ENCODE assay signal across 31 cellular contexts in genomic region chr5:68161156-68161555, GRCh38.
"Had no signal": no experiment of that assay in that cellular context is flagged by ENCODE, and none has a peak within 500 bp of the region (broad histone marks: within the 10 kb centered on the region; RNA-seq: fewer than 3 reads in every experiment).

No MANE protein-coding gene starts in this region.

- H3K4me1 ChIP-seq: SJSA1 had no signal

- H3K9me3 Mint-ChIP-seq: activated CD4-positive, alpha-beta T cell treated with anti-CD3 and anti-CD28 coated beads, Interleukin-2, amount 10 ng/mL, durations not matched to agents 24 days and 14 days; activated CD8-positive, alpha-beta T cell treated with anti-CD3 and anti-CD28 coated beads for 36 hours; activated naive CD8-positive, alpha-beta T cell treated with anti-CD3 and anti-CD28 coated beads for 36 hours; activated T-helper 17 cell treated with anti-CD3 and anti-CD28 coated beads, Interleukin-2, amount 50 U/mL, for 72 hours; T-cell had no signal

- ATAC-seq: activated CD8-positive, alpha-beta T cell treated with anti-CD3 and anti-CD28 coated beads for 36 hours; activated T-cell treated with anti-CD3 and anti-CD28 coated beads, Interleukin-2, amount 50 U/mL, for 72 hours; activated T-helper 17 cell treated with anti-CD3 and anti-CD28 coated beads, Interleukin-2, amount 50 U/mL, for 72 hours; Panc1; SK-N-SH treated with all-trans-retinoic acid at 6 μM for 48 hours; T-cell; T-helper 17 cell had no signal

- H3K27me3 ChIP-seq: brain microvascular endothelial cell, SJSA1 had no signal

- DNase-seq: activated CD4-positive, alpha-beta T cell treated with anti-CD3 and anti-CD28 coated beads, Interleukin-2, amount 10 ng/mL, durations not matched to agents 24 days and 14 days; activated CD4-positive, alpha-beta T cell treated with anti-CD3 and anti-CD28 coated beads, Interleukin-2, amount 50 U/mL, for 4 hours; activated CD8-positive, alpha-beta T cell treated with anti-CD3 and anti-CD28 coated beads for 36 hours; activated effector memory CD4-positive, alpha-beta T cell treated with anti-CD3 and anti-CD28 coated beads, Interleukin-2, amount 50 U/mL, for 16 hours; activated naive CD4-positive, alpha-beta T cell; activated naive CD4-positive, alpha-beta T cell treated with anti-CD3 and anti-CD28 coated beads, Interleukin-2, amount 50 U/mL, for 16 hours; activated naive CD8-positive, alpha-beta T cell treated with anti-CD3 and anti-CD28 coated beads for 36 hours; activated T-cell treated with anti-CD3 and anti-CD28 coated beads, Interleukin-2, amount 50 U/mL, for 1 hour; activated T-cell treated with anti-CD3 and anti-CD28 coated beads, Interleukin-2, amount 50 U/mL, for 72 hours; amniotic stem cell; aorta; brain microvascular endothelial cell; central memory CD4-positive, alpha-beta T cell; KG1; MM.1S; MV-4-11; NCI-H1092 treated with DMSO at 0.1 percent for 48 hours; NCI-H1417 treated with DMSO at 0.1 percent for 48 hours; NCI-H187 treated with DMSO at 0.1 percent for 48 hours; NCI-H2081; NCI-H345; NCI-H524 treated with DMSO at 0.1 percent for 48 hours; NCI-H748 treated with DMSO at 0.1 percent for 48 hours; SHP77; T-cell; T-helper 17 cell; T-helper 9 cell had no signal

- H3K27ac Mint-ChIP-seq: activated CD4-positive, alpha-beta T cell treated with anti-CD3 and anti-CD28 coated beads, Interleukin-2, amount 10 ng/mL, durations not matched to agents 24 days and 14 days; activated CD8-positive, alpha-beta T cell treated with anti-CD3 and anti-CD28 coated beads for 36 hours; activated naive CD8-positive, alpha-beta T cell treated with anti-CD3 and anti-CD28 coated beads for 36 hours; activated T-cell treated with anti-CD3 and anti-CD28 coated beads, Interleukin-2, amount 50 U/mL, for 72 hours; activated T-helper 17 cell treated with anti-CD3 and anti-CD28 coated beads, Interleukin-2, amount 50 U/mL, for 72 hours; T-cell; T-helper 17 cell had no signal

- H3K4me3 Mint-ChIP-seq: activated CD4-positive, alpha-beta T cell treated with anti-CD3 and anti-CD28 coated beads, Interleukin-2, amount 10 ng/mL, durations not matched to agents 24 days and 14 days; activated CD8-positive, alpha-beta T cell treated with anti-CD3 and anti-CD28 coated beads for 36 hours; activated naive CD8-positive, alpha-beta T cell treated with anti-CD3 and anti-CD28 coated beads for 36 hours; activated T-cell treated with anti-CD3 and anti-CD28 coated beads, Interleukin-2, amount 50 U/mL, for 72 hours; activated T-helper 17 cell treated with anti-CD3 and anti-CD28 coated beads, Interleukin-2, amount 50 U/mL, for 72 hours; T-cell; T-helper 17 cell had no signal

- H3K4me3 ChIP-seq: SJSA1 had no signal

- H3K4me1 Mint-ChIP-seq: activated CD4-positive, alpha-beta T cell treated with anti-CD3 and anti-CD28 coated beads, Interleukin-2, amount 10 ng/mL, durations not matched to agents 24 days and 14 days; activated naive CD8-positive, alpha-beta T cell treated with anti-CD3 and anti-CD28 coated beads for 36 hours; activated T-helper 17 cell treated with anti-CD3 and anti-CD28 coated beads, Interleukin-2, amount 50 U/mL, for 72 hours; T-cell had no signal

- H3K36me3 ChIP-seq: brain microvascular endothelial cell, SJSA1 had no signal

- H3K36me3 Mint-ChIP-seq: activated naive CD8-positive, alpha-beta T cell treated with anti-CD3 and anti-CD28 coated beads for 36 hours; T-cell had no signal

- H3K27me3 Mint-ChIP-seq: activated CD4-positive, alpha-beta T cell treated with anti-CD3 and anti-CD28 coated beads, Interleukin-2, amount 10 ng/mL, durations not matched to agents 24 days and 14 days; activated CD8-positive, alpha-beta T cell treated with anti-CD3 and anti-CD28 coated beads for 36 hours; activated naive CD8-positive, alpha-beta T cell treated with anti-CD3 and anti-CD28 coated beads for 36 hours; activated T-helper 17 cell treated with anti-CD3 and anti-CD28 coated beads, Interleukin-2, amount 50 U/mL, for 72 hours had no signal

- H3K9me3 ChIP-seq: SJSA1 had no signal
